ENCODE assay signal across 14 cellular contexts in genomic region chr2:72165792-72166191, GRCh38. TPM values are rescaled to one million over a fixed set of nuclear protein-coding genes. Genes with fewer than 3 reads are reported as not detected.
"Had no signal": no experiment of that assay in that cellular context is flagged by ENCODE, and none has a peak within 500 bp of the region (broad histone marks: within the 10 kb centered on the region; RNA-seq: fewer than 3 reads in every experiment).

No MANE protein-coding gene starts in this region.

- DNase-seq: activated CD4-positive, alpha-beta memory T cell treated with anti-CD3 and anti-CD28 coated beads for 36 hours; activated CD4-positive, alpha-beta T cell treated with anti-CD3 and anti-CD28 coated beads for 36 hours; activated naive CD4-positive, alpha-beta T cell treated with anti-CD3 and anti-CD28 coated beads, Interleukin-2, amount 50 U/mL, for 16 hours; activated T-cell treated with anti-CD3 and anti-CD28 coated beads, Interleukin-2, amount 50 U/mL, for 24 hours; body of pancreas; cortex of kidney; effector CD4-positive, alpha-beta T cell; foreskin melanocyte; nephron progenitor cell; occipital lobe; stimulated activated CD4-positive, alpha-beta T cell treated with anti-CD3 and anti-CD28 coated beads, Interleukin-2, amount 100 ng/mL, for 48 hours; stimulated activated naive B cell treated with anti-CD40 and anti-IgM and Interleukin-4, amounts not matched to agents 10 μg/mL and 1 μg/mL and 100 μg/mL, for 72 hours; tibial artery had no signal

- H3K9me3 Mint-ChIP-seq: activated CD4-positive, alpha-beta memory T cell treated with anti-CD3 and anti-CD28 coated beads for 36 hours; activated T-cell treated with anti-CD3 and anti-CD28 coated beads, Interleukin-2, amount 50 U/mL, for 24 hours; central memory CD8-positive, alpha-beta T cell; nephron progenitor cell had no signal

- H3K4me1 ChIP-seq: body of pancreas, tibial artery had no signal

- H3K27me3 ChIP-seq: body of pancreas had no signal

- H3K27ac ChIP-seq: body of pancreas, tibial artery had no signal

- H3K4me3 Mint-ChIP-seq: activated CD4-positive, alpha-beta memory T cell treated with anti-CD3 and anti-CD28 coated beads for 36 hours; activated CD4-positive, alpha-beta T cell treated with anti-CD3 and anti-CD28 coated beads for 36 hours; activated T-cell treated with anti-CD3 and anti-CD28 coated beads, Interleukin-2, amount 50 U/mL, for 24 hours; central memory CD8-positive, alpha-beta T cell; nephron progenitor cell; stimulated activated naive B cell treated with anti-CD40 and anti-IgM and Interleukin-4, amounts not matched to agents 10 μg/mL and 1 μg/mL and 100 μg/mL, for 72 hours had no signal

- H3K9me3 ChIP-seq: body of pancreas, tibial artery had no signal

- H3K27ac Mint-ChIP-seq: activated CD4-positive, alpha-beta memory T cell treated with anti-CD3 and anti-CD28 coated beads for 36 hours; activated CD4-positive, alpha-beta T cell treated with anti-CD3 and anti-CD28 coated beads for 36 hours; activated T-cell treated with anti-CD3 and anti-CD28 coated beads, Interleukin-2, amount 50 U/mL, for 24 hours; nephron progenitor cell; stimulated activated naive B cell treated with anti-CD40 and anti-IgM and Interleukin-4, amounts not matched to agents 10 μg/mL and 1 μg/mL and 100 μg/mL, for 72 hours had no signal

- H3K36me3 Mint-ChIP-seq: activated CD4-positive, alpha-beta memory T cell treated with anti-CD3 and anti-CD28 coated beads for 36 hours had no signal

- H3K4me1 Mint-ChIP-seq: activated CD4-positive, alpha-beta T cell treated with anti-CD3 and anti-CD28 coated beads for 36 hours; central memory CD8-positive, alpha-beta T cell; nephron progenitor cell; stimulated activated naive B cell treated with anti-CD40 and anti-IgM and Interleukin-4, amounts not matched to agents 10 μg/mL and 1 μg/mL and 100 μg/mL, for 72 hours had no signal

- H3K4me3 ChIP-seq: body of pancreas, tibial artery had no signal

- H3K36me3 ChIP-seq: tibial artery had no signal

RNA-seq across cellular contexts. Expression of gene CYP26B1, which starts 18.1 kb away (rescaled TPM):
- total RNA-seq: activated CD4-positive, alpha-beta memory T cell treated with anti-CD3 and anti-CD28 coated beads for 36 hours; activated CD4-positive, alpha-beta T cell treated with anti-CD3 and anti-CD28 coated beads for 36 hours had no signal
